Comparison of ENCODE assay signal across 1 cellular context in the genomic region with DNA sequence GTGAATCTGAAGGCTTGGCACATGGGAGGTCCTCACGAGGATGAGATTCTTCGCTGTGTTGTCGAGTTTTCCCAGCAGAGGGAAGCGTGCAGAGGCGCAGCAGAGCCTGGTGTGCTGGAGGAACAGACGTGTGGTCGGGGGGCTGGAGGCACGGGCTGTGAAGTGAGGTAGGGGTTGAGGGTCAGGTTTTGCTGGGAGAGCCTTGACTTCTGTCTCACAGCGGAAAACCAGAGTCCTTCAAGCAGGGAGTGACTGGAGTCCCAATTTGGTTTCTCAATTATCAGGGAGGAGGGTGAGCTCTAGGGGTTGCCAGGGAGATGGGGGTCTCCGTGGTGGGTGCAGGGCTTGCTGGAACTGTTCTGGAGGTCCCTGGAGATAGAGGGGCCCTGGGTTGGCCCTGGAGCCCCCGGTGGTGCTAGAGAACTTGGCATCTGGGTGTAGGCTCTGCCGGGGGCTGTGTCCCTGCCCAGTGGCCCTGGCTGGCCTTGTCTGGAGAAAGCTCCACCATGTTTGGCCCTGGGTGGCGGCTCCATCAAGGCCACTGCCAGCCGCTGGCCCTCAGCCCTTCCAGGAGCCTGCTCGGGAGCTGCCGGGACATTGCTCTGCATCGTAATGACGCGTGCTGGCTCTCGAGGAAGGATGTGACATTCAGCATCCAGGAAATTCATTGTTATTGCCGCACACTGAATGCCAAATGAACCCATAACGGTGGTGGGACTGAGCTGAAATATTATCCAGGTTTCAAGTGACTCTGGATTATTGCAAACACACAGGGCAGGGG.
TF ChIP-seq lines count a peak whose summit lies in the region.

No MANE protein-coding gene starts in this region.

TF ChIP-seq in endothelial cell of umbilical vein, 7 proteins besides CTCF, POLR2A, EP300 and RAD21 (continued from another document):
- no peak for TF ChIP-seq FOS (IDR thresholded peaks at IDR 0.05; ENCODE audit: borderline replicate concordance, insufficient read depth, low read length)
- TF ChIP-seq MYC (IDR thresholded peaks at IDR 0.05; ENCODE audit: low read depth, low read length), result no peak
- TF ChIP-seq MAX (IDR thresholded peaks at IDR 0.05; ENCODE audit: insufficient read depth, insufficient read length), result no peak
- TF ChIP-seq EZH2 (IDR thresholded peaks at IDR 0.05; ENCODE audit: borderline replicate concordance, low read depth, low read length, severe bottlenecking), result no peak
